Comparison of ENCODE assay signal across 1 cellular context in the genomic region with DNA sequence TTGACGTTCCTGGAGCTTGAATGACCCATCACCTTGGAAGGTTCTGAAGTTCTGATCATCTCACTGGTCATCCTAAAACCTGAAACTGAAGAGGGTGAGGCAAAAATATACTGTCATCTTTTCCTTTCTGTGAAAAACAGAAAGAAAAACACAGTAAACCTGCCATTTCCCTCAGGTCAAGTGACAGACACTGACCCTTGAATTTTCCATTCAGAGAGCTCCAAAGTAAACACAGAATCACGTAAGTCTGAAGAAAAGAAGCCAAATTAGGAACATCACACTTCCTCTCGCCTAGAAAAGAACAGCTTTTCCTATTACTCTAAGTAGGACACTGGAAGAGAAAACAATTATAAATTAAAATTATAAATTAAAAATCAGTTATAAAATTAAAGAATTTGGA.
A peak's percentile ranks its signal among the peaks of the same experiment; 100 is the strongest.
TF ChIP-seq lines count a peak whose summit lies in the region.

No MANE protein-coding gene starts in this region.

TF ChIP-seq in HepG2, 621 proteins besides CTCF, POLR2A, EP300 and RAD21 (continued from another document):
- TF ChIP-seq, protein P1, sequence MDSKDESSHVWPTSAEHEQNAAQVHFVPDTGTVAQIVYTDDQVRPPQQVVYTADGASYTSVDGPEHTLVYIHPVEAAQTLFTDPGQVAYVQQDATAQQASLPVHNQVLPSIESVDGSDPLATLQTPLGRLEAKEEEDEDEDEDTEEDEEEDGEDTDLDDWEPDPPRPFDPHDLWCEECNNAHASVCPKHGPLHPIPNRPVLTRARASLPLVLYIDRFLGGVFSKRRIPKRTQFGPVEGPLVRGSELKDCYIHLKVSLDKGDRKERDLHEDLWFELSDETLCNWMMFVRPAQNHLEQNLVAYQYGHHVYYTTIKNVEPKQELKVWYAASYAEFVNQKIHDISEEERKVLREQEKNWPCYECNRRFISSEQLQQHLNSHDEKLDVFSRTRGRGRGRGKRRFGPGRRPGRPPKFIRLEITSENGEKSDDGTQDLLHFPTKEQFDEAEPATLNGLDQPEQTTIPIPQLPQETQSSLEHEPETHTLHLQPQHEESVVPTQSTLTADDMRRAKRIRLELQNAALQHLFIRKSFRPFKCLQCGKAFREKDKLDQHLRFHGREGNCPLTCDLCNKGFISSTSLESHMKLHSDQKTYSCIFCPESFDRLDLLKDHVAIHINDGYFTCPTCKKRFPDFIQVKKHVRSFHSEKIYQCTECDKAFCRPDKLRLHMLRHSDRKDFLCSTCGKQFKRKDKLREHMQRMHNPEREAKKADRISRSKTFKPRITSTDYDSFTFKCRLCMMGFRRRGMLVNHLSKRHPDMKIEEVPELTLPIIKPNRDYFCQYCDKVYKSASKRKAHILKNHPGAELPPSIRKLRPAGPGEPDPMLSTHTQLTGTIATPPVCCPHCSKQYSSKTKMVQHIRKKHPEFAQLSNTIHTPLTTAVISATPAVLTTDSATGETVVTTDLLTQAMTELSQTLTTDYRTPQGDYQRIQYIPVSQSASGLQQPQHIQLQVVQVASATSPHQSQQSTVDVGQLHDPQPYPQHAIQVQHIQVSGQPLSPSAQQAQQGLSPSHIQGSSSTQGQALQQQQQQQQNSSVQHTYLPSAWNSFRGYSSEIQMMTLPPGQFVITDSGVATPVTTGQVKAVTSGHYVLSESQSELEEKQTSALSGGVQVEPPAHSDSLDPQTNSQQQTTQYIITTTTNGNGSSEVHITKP (CRISPR knock-in tag; IDR thresholded peaks at IDR 0.05; ENCODE audit: low read depth) = no peak
- TF ChIP-seq ZNF251 (CRISPR knock-in tag; IDR thresholded peaks at IDR 0.05) (no peak), JUNB (CRISPR knock-in tag; IDR thresholded peaks at IDR 0.05; ENCODE audit: borderline replicate concordance) (no peak), NR2F6 (IDR thresholded peaks at IDR 0.05) (0 out of 2 replicates have a peak, but pooled peaks have one; percentile 49), NR2F6 (CRISPR knock-in tag; IDR thresholded peaks at IDR 0.05) (peak; percentile 28; the same call in 1 of the 2 replicates), FOXO1 (CRISPR knock-in tag; IDR thresholded peaks at IDR 0.05) (no peak), ZNF879 (CRISPR knock-in tag; IDR thresholded peaks at IDR 0.05) (no peak)
- TF ChIP-seq, protein P2, sequence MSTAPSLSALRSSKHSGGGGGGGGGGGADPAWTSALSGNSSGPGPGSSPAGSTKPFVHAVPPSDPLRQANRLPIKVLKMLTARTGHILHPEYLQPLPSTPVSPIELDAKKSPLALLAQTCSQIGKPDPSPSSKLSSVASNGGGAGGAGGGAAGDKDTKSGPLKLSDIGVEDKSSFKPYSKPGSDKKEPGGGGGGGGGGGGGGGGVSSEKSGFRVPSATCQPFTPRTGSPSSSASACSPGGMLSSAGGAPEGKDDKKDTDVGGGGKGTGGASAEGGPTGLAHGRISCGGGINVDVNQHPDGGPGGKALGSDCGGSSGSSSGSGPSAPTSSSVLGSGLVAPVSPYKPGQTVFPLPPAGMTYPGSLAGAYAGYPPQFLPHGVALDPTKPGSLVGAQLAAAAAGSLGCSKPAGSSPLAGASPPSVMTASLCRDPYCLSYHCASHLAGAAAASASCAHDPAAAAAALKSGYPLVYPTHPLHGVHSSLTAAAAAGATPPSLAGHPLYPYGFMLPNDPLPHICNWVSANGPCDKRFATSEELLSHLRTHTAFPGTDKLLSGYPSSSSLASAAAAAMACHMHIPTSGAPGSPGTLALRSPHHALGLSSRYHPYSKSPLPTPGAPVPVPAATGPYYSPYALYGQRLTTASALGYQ (CRISPR knock-in tag; IDR thresholded peaks at IDR 0.05) = no peak
- TF ChIP-seq, protein P3, sequence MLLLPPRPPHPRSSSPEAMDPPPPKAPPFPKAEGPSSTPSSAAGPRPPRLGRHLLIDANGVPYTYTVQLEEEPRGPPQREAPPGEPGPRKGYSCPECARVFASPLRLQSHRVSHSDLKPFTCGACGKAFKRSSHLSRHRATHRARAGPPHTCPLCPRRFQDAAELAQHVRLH (CRISPR knock-in tag; IDR thresholded peaks at IDR 0.05; ENCODE audit: borderline replicate concordance, low read depth) = no peak
- TF ChIP-seq, protein P4, sequence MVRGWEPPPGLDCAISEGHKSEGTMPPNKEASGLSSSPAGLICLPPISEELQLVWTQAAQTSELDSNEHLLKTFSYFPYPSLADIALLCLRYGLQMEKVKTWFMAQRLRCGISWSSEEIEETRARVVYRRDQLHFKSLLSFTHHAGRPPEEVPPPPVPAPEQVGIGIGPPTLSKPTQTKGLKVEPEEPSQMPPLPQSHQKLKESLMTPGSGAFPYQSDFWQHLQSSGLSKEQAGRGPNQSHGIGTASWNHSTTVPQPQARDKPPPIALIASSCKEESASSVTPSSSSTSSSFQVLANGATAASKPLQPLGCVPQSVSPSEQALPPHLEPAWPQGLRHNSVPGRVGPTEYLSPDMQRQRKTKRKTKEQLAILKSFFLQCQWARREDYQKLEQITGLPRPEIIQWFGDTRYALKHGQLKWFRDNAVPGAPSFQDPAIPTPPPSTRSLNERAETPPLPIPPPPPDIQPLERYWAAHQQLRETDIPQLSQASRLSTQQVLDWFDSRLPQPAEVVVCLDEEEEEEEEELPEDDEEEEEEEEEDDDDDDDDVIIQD (CRISPR knock-in tag; IDR thresholded peaks at IDR 0.05; ENCODE audit: low read depth) = peak; percentile 65; the same call in 1 of the 2 replicates
- TF ChIP-seq, protein P5, sequence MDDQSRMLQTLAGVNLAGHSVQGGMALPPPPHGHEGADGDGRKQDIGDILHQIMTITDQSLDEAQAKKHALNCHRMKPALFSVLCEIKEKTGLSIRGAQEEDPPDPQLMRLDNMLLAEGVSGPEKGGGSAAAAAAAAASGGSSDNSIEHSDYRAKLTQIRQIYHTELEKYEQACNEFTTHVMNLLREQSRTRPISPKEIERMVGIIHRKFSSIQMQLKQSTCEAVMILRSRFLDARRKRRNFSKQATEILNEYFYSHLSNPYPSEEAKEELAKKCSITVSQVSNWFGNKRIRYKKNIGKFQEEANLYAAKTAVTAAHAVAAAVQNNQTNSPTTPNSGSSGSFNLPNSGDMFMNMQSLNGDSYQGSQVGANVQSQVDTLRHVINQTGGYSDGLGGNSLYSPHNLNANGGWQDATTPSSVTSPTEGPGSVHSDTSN (CRISPR knock-in tag; IDR thresholded peaks at IDR 0.05; ENCODE audit: borderline replicate concordance) = no peak
- TF ChIP-seq, protein P6, sequence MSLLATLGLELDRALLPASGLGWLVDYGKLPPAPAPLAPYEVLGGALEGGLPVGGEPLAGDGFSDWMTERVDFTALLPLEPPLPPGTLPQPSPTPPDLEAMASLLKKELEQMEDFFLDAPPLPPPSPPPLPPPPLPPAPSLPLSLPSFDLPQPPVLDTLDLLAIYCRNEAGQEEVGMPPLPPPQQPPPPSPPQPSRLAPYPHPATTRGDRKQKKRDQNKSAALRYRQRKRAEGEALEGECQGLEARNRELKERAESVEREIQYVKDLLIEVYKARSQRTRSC (CRISPR knock-in tag; IDR thresholded peaks at IDR 0.05; ENCODE audit: low read depth) = no peak
- TF ChIP-seq, protein P7, sequence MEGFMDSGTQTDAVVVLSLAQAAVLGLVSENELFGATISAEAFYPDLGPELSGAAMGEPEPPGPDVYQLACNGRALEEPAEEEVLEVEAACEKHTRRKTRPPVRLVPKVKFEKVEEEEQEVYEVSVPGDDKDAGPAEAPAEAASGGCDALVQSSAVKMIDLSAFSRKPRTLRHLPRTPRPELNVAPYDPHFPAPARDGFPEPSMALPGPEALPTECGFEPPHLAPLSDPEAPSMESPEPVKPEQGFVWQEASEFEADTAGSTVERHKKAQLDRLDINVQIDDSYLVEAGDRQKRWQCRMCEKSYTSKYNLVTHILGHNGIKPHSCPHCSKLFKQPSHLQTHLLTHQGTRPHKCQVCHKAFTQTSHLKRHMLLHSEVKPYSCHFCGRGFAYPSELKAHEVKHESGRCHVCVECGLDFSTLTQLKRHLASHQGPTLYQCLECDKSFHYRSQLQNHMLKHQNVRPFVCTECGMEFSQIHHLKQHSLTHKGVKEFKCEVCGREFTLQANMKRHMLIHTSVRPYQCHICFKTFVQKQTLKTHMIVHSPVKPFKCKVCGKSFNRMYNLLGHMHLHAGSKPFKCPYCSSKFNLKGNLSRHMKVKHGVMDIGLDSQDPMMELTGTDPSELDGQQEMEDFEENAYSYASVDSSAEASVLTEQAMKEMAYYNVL (CRISPR knock-in tag; IDR thresholded peaks at IDR 0.05; ENCODE audit: borderline replicate concordance) = no peak
